8 cellular contexts compared by ENCODE assay signal in genomic region chr9:93098236-93098946, GRCh38. TPM values are rescaled to one million over a fixed set of nuclear protein-coding genes. Genes with fewer than 3 reads are reported as not detected.
DNase-seq lines count a peak whose midpoint lies in the region; ATAC-seq and TF ChIP-seq lines count a peak whose summit lies in the region.

No MANE protein-coding gene starts in this region.

- no peaks in the 10 kb centered on the region for H3K9me2 ChIP-seq in Karpas-422 (replicated peaks; ENCODE audit: insufficient read depth, low read length)

- whole genome bisulfite sequencing in psoas muscle, 3 donors = 11 to 28% (median 15%) methylated on average over 15 of the region's 15 CpGs

- no peaks in the 10 kb centered on the region for H3K79me2 ChIP-seq in Karpas-422 (ENCODE audit: low read length)

- no peak overlapping the region for H3K9ac ChIP-seq in Karpas-422 (ENCODE audit: low read length)

- peaks cover 11% of the 10 kb centered on the region; the same call in 1 of the 2 replicates for H4K20me1 ChIP-seq in Karpas-422 (ENCODE audit: insufficient read depth, low read depth, low read length)

- no peak overlapping the region for H3K4me2 ChIP-seq in Karpas-422 (ENCODE audit: low read depth, low read length, poor library complexity, severe bottlenecking)

- H3K9me3 Mint-ChIP-seq in activated naive CD8-positive, alpha-beta T cell treated with anti-CD3 and anti-CD28 coated beads, Interleukin-2, amount 50 U/mL, for 24 hours = peaks cover 5% of the 10 kb centered on the region

- TF ChIP-seq CTCF in psoas muscle (IDR thresholded peaks at IDR 0.05) = no peak

- peak overlapping the region; percentile 73 for H3K27ac Mint-ChIP-seq in activated naive CD8-positive, alpha-beta T cell treated with anti-CD3 and anti-CD28 coated beads, Interleukin-2, amount 50 U/mL, for 24 hours

- DNase-seq in GM04503 (ENCODE audit: low read depth) = peak; percentile 82
- peak; percentile 75 for DNase-seq in SK-MEL-5 (ENCODE audit: low read depth, low spot score)
- DNase-seq in activated naive CD8-positive, alpha-beta T cell treated with anti-CD3 and anti-CD28 coated beads, Interleukin-2, amount 50 U/mL, for 24 hours = peak; percentile 77
- DNase-seq in Right ventricle myocardium superior = peak; percentile 94
- DNase-seq in psoas muscle = peak; percentile 94 to 96
- DNase-seq in Karpas-422 = no peak
- no peak for DNase-seq in retina

- peak; percentile 45 for ATAC-seq in activated naive CD8-positive, alpha-beta T cell treated with anti-CD3 and anti-CD28 coated beads, Interleukin-2, amount 50 U/mL, for 24 hours
- ATAC-seq in Right ventricle myocardium superior (ENCODE audit: poor library complexity) (peak; percentile 24), psoas muscle (peak; percentile 57 to 67 (median 60)), GM21528 (IDR thresholded peaks at IDR 0.05; ENCODE audit: low FRiP score, unreplicated experiment) (no peak)

- peak overlapping the region; percentile 98 for H3K27ac ChIP-seq in psoas muscle
- no peak overlapping the region for H3K27ac ChIP-seq in Karpas-422 (ENCODE audit: low read length)

- peak overlapping the region; percentile 99 for H3K4me3 ChIP-seq in psoas muscle
- no peak overlapping the region for H3K4me3 ChIP-seq in Karpas-422 (ENCODE audit: low read length)

- no peak overlapping the region for H2AFZ ChIP-seq in Karpas-422 (ENCODE audit: low read length)

- peaks cover 10% of the 10 kb centered on the region for H3K36me3 Mint-ChIP-seq in activated naive CD8-positive, alpha-beta T cell treated with anti-CD3 and anti-CD28 coated beads, Interleukin-2, amount 50 U/mL, for 24 hours (ENCODE audit: low read depth)

- H3K27me3 Mint-ChIP-seq in activated naive CD8-positive, alpha-beta T cell treated with anti-CD3 and anti-CD28 coated beads, Interleukin-2, amount 50 U/mL, for 24 hours = no peaks in the 10 kb centered on the region

- H3K27me3 ChIP-seq in psoas muscle (ENCODE audit: insufficient read depth in 3 of 3, low read length in 2 of 3) (no peaks in the 10 kb centered on the region), Karpas-422 (ENCODE audit: low read length) (peaks cover 4% of the 10 kb centered on the region; the same call in 1 of the 2 replicates)

- H3K4me1 ChIP-seq in psoas muscle (peaks cover 32% of the 10 kb centered on the region), Karpas-422 (ENCODE audit: low read length) (peaks cover 29% of the 10 kb centered on the region)

- in situ Hi-C loops in SK-MEL-5 (cut with HindIII; ENCODE audit: low pct_unique_long_range_greater_than_20kb, low sequenced_read_pairs) = no loop called here

- H3K4me1 Mint-ChIP-seq in activated naive CD8-positive, alpha-beta T cell treated with anti-CD3 and anti-CD28 coated beads, Interleukin-2, amount 50 U/mL, for 24 hours = peaks cover 65% of the 10 kb centered on the region

- peak overlapping the region; percentile 84 for H3K4me3 Mint-ChIP-seq in activated naive CD8-positive, alpha-beta T cell treated with anti-CD3 and anti-CD28 coated beads, Interleukin-2, amount 50 U/mL, for 24 hours

- H3K36me3 ChIP-seq in psoas muscle (ENCODE audit: insufficient read depth in 1 of 2, low read depth in 1 of 2) (no peaks in the 10 kb centered on the region), Karpas-422 (ENCODE audit: insufficient read depth, low read length) (no peaks in the 10 kb centered on the region)

- intact Hi-C loops in Right ventricle myocardium superior (cut with DNase I) = no loop called here
- intact Hi-C loops in psoas muscle (cut with DNase I) = loop anchor here in 1 of 2 donors (10.0 kb wide), 2 partner anchors 94 to 356 kb away; partner anchors contain the start of genes FAM120A and FAM120AOS

- no peaks in the 10 kb centered on the region for H3K9me3 ChIP-seq in psoas muscle
- H3K9me3 ChIP-seq in Karpas-422 (ENCODE audit: low read length) = no peaks in the 10 kb centered on the region

RNA-seq across cellular contexts. Expression of gene CARD19, which starts 2.4 kb away (rescaled TPM):
- 46.4 and 50.1 TPM in 2 replicates for total RNA-seq in SK-MEL-5 (2014; rRNA removed; shearing (Covaris generic))
- 68.3 and 105 TPM in 2 replicates for polyA plus RNA-seq in SK-MEL-5 (2015; cell fraction: cytosol; rRNA removed)
- polyA plus RNA-seq in SK-MEL-5 (2015; cell fraction: nucleus; rRNA removed) = 50.2 and 63.2 TPM in 2 replicates
- total RNA-seq in Right ventricle myocardium superior (27.5 TPM), psoas muscle (10 to 100 TPM; 27.9 to 46.7 (median 38.2) TPM)
- polyA plus RNA-seq in psoas muscle = 10 to 100 TPM; 62.1 to 86.3 (median 66.1) TPM
- 5.5 and 11.4 TPM in 2 replicates for total RNA-seq in Karpas-422 (2014; rRNA removed; shearing (Covaris generic); ENCODE audit: low replicate concordance)

RNA-seq across cellular contexts. Expression of gene NINJ1, which starts 35.7 kb away (rescaled TPM):
- total RNA-seq in SK-MEL-5 (2014; rRNA removed; shearing (Covaris generic)) = 75.9 and 81.3 TPM in 2 replicates
- polyA plus RNA-seq in SK-MEL-5 (2015; cell fraction: cytosol; rRNA removed) = 200 and 208 TPM in 2 replicates
- polyA plus RNA-seq in SK-MEL-5 (2015; cell fraction: nucleus; rRNA removed) = 36.2 and 50.2 TPM in 2 replicates
- 49.2 TPM for total RNA-seq in Right ventricle myocardium superior
- total RNA-seq in psoas muscle = 10 to 100 TPM; 17.8 to 24.8 (median 21.2) TPM
- 10 to 100 TPM; 19.2 to 40.1 (median 22.8) TPM for polyA plus RNA-seq in psoas muscle
- 10.3 and 10.4 TPM in 2 replicates for total RNA-seq in Karpas-422 (2014; rRNA removed; shearing (Covaris generic); ENCODE audit: low replicate concordance)

RNA-seq across cellular contexts. Expression of gene SUSD3, which starts 39.9 kb away (rescaled TPM):
- total RNA-seq in SK-MEL-5 (2014; rRNA removed; shearing (Covaris generic)) = 0.90 and 1.3 TPM in 2 replicates
- polyA plus RNA-seq in SK-MEL-5 (2015; cell fraction: cytosol; rRNA removed) = 1.0 and 1.1 TPM in 2 replicates
- not detected in 2 replicates for polyA plus RNA-seq in SK-MEL-5 (2015; cell fraction: nucleus; rRNA removed)
- 0.56 TPM for total RNA-seq in Right ventricle myocardium superior
- under 1 TPM in 2 of 4 donors, not detected in 2; 0.34 to 0.54 TPM for total RNA-seq in psoas muscle
- under 1 TPM; 0.13 to 0.65 (median 0.31) TPM for polyA plus RNA-seq in psoas muscle
- 4.9 and 6.2 TPM in 2 replicates for total RNA-seq in Karpas-422 (2014; rRNA removed; shearing (Covaris generic); ENCODE audit: low replicate concordance)

Comparison
In these comparisons a context has a peak if more than half of its experiments do, and no peak if none do; other contexts are left out.
1. DNase-seq: peak in GM04503 (single experiment), SK-MEL-5 (single experiment), activated naive CD8-positive, alpha-beta T cell treated with anti-CD3 and anti-CD28 coated beads, Interleukin-2, amount 50 U/mL, for 24 hours (single experiment), Right ventricle myocardium superior (single experiment) and psoas muscle (2 of 2); none in Karpas-422 (single experiment) and retina (single experiment).